8 cellular contexts compared by ENCODE assay signal in genomic region chr1:241848680-241849344, GRCh38. TPM values are rescaled to one million over a fixed set of nuclear protein-coding genes. Genes with fewer than 3 reads are reported as not detected.
DNase-seq lines count a peak whose midpoint lies in the region; ATAC-seq and TF ChIP-seq lines count a peak whose summit lies in the region.

No MANE protein-coding gene starts in this region.

- H4K20me1 ChIP-seq in BLaER1 treated with 17β-estradiol and CSF1 and Interleukin-3, amounts not matched to agents 10 nM and 100 nM = peaks cover 0 to 4% (median 0%) of the 10 kb centered on the region in 11 experiments; a peak in 1 of 22 replicates

- intact Hi-C loops in sciatic nerve (cut with DNase I) (no loop called here), vagina (cut with DNase I) (loop anchor here (10.0 kb wide), 1 partner anchor 234 kb away; no protein-coding TSS in a partner anchor)

- ATAC-seq in GM21723 (IDR thresholded peaks at IDR 0.05; ENCODE audit: unreplicated experiment) (peak; percentile 15), sciatic nerve (no peak), GM18498 (IDR thresholded peaks at IDR 0.05; ENCODE audit: unreplicated experiment) (no peak)

- H3K4me1 ChIP-seq in BLaER1 treated with 17β-estradiol and CSF1 and Interleukin-3, amounts not matched to agents 10 nM and 100 nM = peaks cover 21 to 37% (median 31%) of the 10 kb centered on the region in 10 experiments
- H3K4me1 ChIP-seq in vagina = peaks cover 13% of the 10 kb centered on the region

- peak overlapping the region; percentile 78 to 99 (median 87) for H3K4me2 ChIP-seq in BLaER1 treated with 17β-estradiol and CSF1 and Interleukin-3, amounts not matched to agents 10 nM and 100 nM

- peak overlapping the region; percentile 85 to 96 (median 91) for H3K9ac ChIP-seq in BLaER1 treated with 17β-estradiol and CSF1 and Interleukin-3, amounts not matched to agents 10 nM and 100 nM

- TF ChIP-seq CTCF in WI38 (IDR thresholded peaks at IDR 0.05; ENCODE audit: low read depth, low read length) = no peak
- no peak for TF ChIP-seq CTCF in vagina (IDR thresholded peaks at IDR 0.05)

- H3K36me3 ChIP-seq in BLaER1 treated with 17β-estradiol and CSF1 and Interleukin-3, amounts not matched to agents 10 nM and 100 nM = peaks cover 7 to 46% (median 36%) of the 10 kb centered on the region in 11 experiments; a peak in 20 of 22 replicates
- H3K36me3 ChIP-seq in vagina = no peaks in the 10 kb centered on the region

- DNase-seq in left kidney (ENCODE audit: low read depth, low spot score) (peak; percentile 10), sciatic nerve (ENCODE audit: low spot score) (no peak), vagina (ENCODE audit: extremely low spot score in 2 of 2) (no peak), NCI-H510A (lab: John Stamatoyannopoulos, UW) (no peak)

- TF ChIP-seq POLR2A in vagina (IDR thresholded peaks at IDR 0.05) = no peak

- peak overlapping the region; percentile 65 to 93 (median 90) for H3K4me3 ChIP-seq in BLaER1 treated with 17β-estradiol and CSF1 and Interleukin-3, amounts not matched to agents 10 nM and 100 nM
- H3K4me3 ChIP-seq in WI38 (ENCODE audit: low read depth, low read length) (peak overlapping the region; percentile 93), vagina (peak overlapping the region in 1 of 2 donors; percentile 70)

- no peaks in the 10 kb centered on the region for H3K27me3 ChIP-seq in BLaER1 treated with 17β-estradiol and CSF1 and Interleukin-3, amounts not matched to agents 10 nM and 100 nM
- no peaks in the 10 kb centered on the region for H3K27me3 ChIP-seq in vagina

- no peaks in the 10 kb centered on the region for H3K9me3 ChIP-seq in BLaER1 treated with 17β-estradiol and CSF1 and Interleukin-3, amounts not matched to agents 10 nM and 100 nM (replicated peaks in 1 of 11)
- H3K9me3 ChIP-seq in vagina = no peaks in the 10 kb centered on the region

- H3K27ac ChIP-seq in BLaER1 treated with 17β-estradiol and CSF1 and Interleukin-3, amounts not matched to agents 10 nM and 100 nM = peak overlapping the region in 9 of 11 experiments; percentile 88 to 98 (median 95); a peak in 18 of 22 replicates
- H3K27ac ChIP-seq in vagina = no peak overlapping the region

RNA-seq across cellular contexts. Expression of gene EXO1, which starts 0.8 kb away (rescaled TPM):
- total RNA-seq in sciatic nerve (0.58 TPM), vagina (10.6 TPM)
